Comparison of ENCODE assay signal across 26 cellular contexts in the genomic region with DNA sequence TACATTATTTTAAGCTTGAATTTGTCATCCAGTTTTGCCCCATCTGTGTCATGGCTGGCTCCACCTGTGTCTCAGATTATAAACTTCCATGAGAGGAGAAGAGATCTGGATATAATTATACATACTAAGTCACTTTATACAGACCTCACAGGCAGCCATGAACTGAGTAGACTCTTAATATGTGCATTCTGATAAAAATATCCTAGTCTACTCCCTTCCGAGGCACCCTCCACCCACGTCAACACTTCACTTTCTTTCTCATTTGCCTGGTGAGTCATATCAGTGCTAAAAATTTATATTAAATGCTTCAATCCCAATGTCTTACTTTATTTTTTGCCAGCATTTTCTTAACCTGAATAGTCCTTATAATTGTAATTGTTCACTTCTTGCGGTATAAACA. TPM values are rescaled to one million over a fixed set of nuclear protein-coding genes. Genes with fewer than 3 reads are reported as not detected.
"Had no signal": no experiment of that assay in that cellular context is flagged by ENCODE, and none has a peak within 500 bp of the region (broad histone marks: within the 10 kb centered on the region; RNA-seq: fewer than 3 reads in every experiment).

No MANE protein-coding gene starts in this region.

- H3K36me3 ChIP-seq: colonic mucosa, esophagus squamous epithelium, gastrocnemius medialis, heart right ventricle, left lung, lower lobe of right lung had no signal

- ATAC-seq: effector memory CD8-positive, alpha-beta T cell; esophagus mucosa; gastrocnemius medialis; heart right ventricle; left cardiac atrium; left lung; left ventricle myocardium superior; lower lobe of right lung had no signal

- H3K9me3 Mint-ChIP-seq: dendritic cell treated with granulocyte-macrophage colony-stimulating factor and Interleukin-4, amounts not matched to agents 40 ng/mL and 50 ng/mL, for 4 days; endodermal cell had no signal

- H3K4me1 ChIP-seq: colonic mucosa, esophagus squamous epithelium, gastrocnemius medialis, heart right ventricle, left lung, lower lobe of right lung had no signal

- H3K27ac Mint-ChIP-seq: dendritic cell treated with granulocyte-macrophage colony-stimulating factor and Interleukin-4, amounts not matched to agents 40 ng/mL and 50 ng/mL, for 4 days; effector memory CD8-positive, alpha-beta T cell; endodermal cell had no signal

- H3K27me3 Mint-ChIP-seq: dendritic cell treated with granulocyte-macrophage colony-stimulating factor and Interleukin-4, amounts not matched to agents 40 ng/mL and 50 ng/mL, for 4 days; effector memory CD8-positive, alpha-beta T cell had no signal

- H3K4me3 Mint-ChIP-seq: dendritic cell treated with granulocyte-macrophage colony-stimulating factor and Interleukin-4, amounts not matched to agents 40 ng/mL and 50 ng/mL, for 4 days; effector memory CD8-positive, alpha-beta T cell; endodermal cell had no signal

- H3K27ac ChIP-seq: colonic mucosa, epithelial cell of prostate, esophagus squamous epithelium, gastrocnemius medialis, heart right ventricle, left lung, lower lobe of right lung had no signal

- H3K27me3 ChIP-seq: colonic mucosa, esophagus squamous epithelium, gastrocnemius medialis, heart right ventricle, left lung had no signal

- H3K9me3 ChIP-seq: colonic mucosa, esophagus squamous epithelium, gastrocnemius medialis, heart right ventricle, left lung, lower lobe of right lung had no signal

- DNase-seq: colonic mucosa; cortex of kidney; effector CD8-positive, alpha-beta T cell; effector memory CD8-positive, alpha-beta T cell; endodermal cell; erythroblast; esophagus squamous epithelium; foreskin fibroblast; foreskin melanocyte; gastrocnemius medialis; heart right ventricle; left cardiac atrium; left lung; left ventricle myocardium superior; lower lobe of right lung; mesenchymal stem cell; midbrain had no signal

- H3K4me3 ChIP-seq: colonic mucosa, esophagus squamous epithelium, gastrocnemius medialis, heart right ventricle, left lung, lower lobe of right lung had no signal

RNA-seq across cellular contexts. Expression of gene GABRA2, which starts 35.1 kb away (rescaled TPM):
- total RNA-seq: chondrocyte, dermis microvascular lymphatic vessel endothelial cell, esophagus mucosa, kidney epithelial cell, lung microvascular endothelial cell, mononuclear cell had no signal
- polyA plus RNA-seq: keratinocyte had no signal
